ENCODE assay signal across 19 cellular contexts in genomic region chr17:79573196-79573929, GRCh38. TPM values are rescaled to one million over a fixed set of nuclear protein-coding genes. Genes with fewer than 3 reads are reported as not detected.
A peak's percentile ranks its signal among the peaks of the same experiment; 100 is the strongest.
DNase-seq lines count a peak whose midpoint lies in the region; ATAC-seq lines count a peak whose summit lies in the region.
"Had no signal": no experiment of that assay in that cellular context is flagged by ENCODE, and none has a peak within 500 bp of the region (broad histone marks: within the 10 kb centered on the region; RNA-seq: fewer than 3 reads in every experiment).

No MANE protein-coding gene starts in this region.

- no peak overlapping the region for H3K4me3 ChIP-seq in mesendoderm (ENCODE audit: low read length)
- H3K4me3 ChIP-seq: left ventricle myocardium inferior, ovary had no signal

- no peak overlapping the region for H3K4me2 ChIP-seq in mesendoderm (ENCODE audit: low read length)

- no peak overlapping the region for H2BK15ac ChIP-seq in mesendoderm (replicated peaks; ENCODE audit: low read depth)

- no peak overlapping the region for H3K23ac ChIP-seq in mesendoderm (ENCODE audit: low read length)

- no peaks in the 10 kb centered on the region for H3K36me3 Mint-ChIP-seq in stimulated activated effector memory CD8-positive, alpha-beta T cell treated with anti-CD3 and anti-CD28 coated beads, Interleukin-12 subunit alpha, Interleukin-12 subunit beta, amount 100 ng/mL, for 72 hours

- no peak overlapping the region for H3K56ac ChIP-seq in mesendoderm (ENCODE audit: low read length)

- H4K8ac ChIP-seq in mesendoderm (ENCODE audit: low read depth, low read length), result no peak overlapping the region

- H4K5ac ChIP-seq in mesendoderm (ENCODE audit: low read length), result no peak overlapping the region

- H3K9me3 Mint-ChIP-seq in stimulated activated effector memory CD8-positive, alpha-beta T cell treated with anti-CD3 and anti-CD28 coated beads, Interleukin-12 subunit alpha, Interleukin-12 subunit beta, amount 100 ng/mL, for 72 hours, result no peaks in the 10 kb centered on the region
- H3K9me3 Mint-ChIP-seq: activated T-helper 17 cell treated with anti-CD3 and anti-CD28 coated beads, Interleukin-2, amount 50 U/mL, for 72 hours; T-helper 1 cell treated with Interleukin-12 subunit alpha and Interleukin-12 subunit beta and Interleukin-4 antibody, amounts not matched to agents 30 μg/mL and 1 μg/mL, for 36 hours had no signal

- H3K4me1 Mint-ChIP-seq in stimulated activated effector memory CD8-positive, alpha-beta T cell treated with anti-CD3 and anti-CD28 coated beads, Interleukin-12 subunit alpha, Interleukin-12 subunit beta, amount 100 ng/mL, for 72 hours, result no peaks in the 10 kb centered on the region
- H3K4me1 Mint-ChIP-seq: activated T-helper 17 cell treated with anti-CD3 and anti-CD28 coated beads, Interleukin-2, amount 50 U/mL, for 72 hours had no signal

- H3K18ac ChIP-seq in mesendoderm (ENCODE audit: low read length), result no peak overlapping the region

- H3K79me2 ChIP-seq in mesendoderm (ENCODE audit: control insufficient read depth, insufficient read depth, low read length), result no peaks in the 10 kb centered on the region

- H2AK5ac ChIP-seq in mesendoderm (ENCODE audit: low read length), result no peak overlapping the region

- no peak for ATAC-seq in stimulated activated effector memory CD8-positive, alpha-beta T cell treated with anti-CD3 and anti-CD28 coated beads, Interleukin-12 subunit alpha, Interleukin-12 subunit beta, amount 100 ng/mL, for 72 hours
- ATAC-seq: activated T-helper 17 cell treated with anti-CD3 and anti-CD28 coated beads, Interleukin-2, amount 50 U/mL, for 72 hours; HepG2 had no signal

- H3K27ac Mint-ChIP-seq in stimulated activated effector memory CD8-positive, alpha-beta T cell treated with anti-CD3 and anti-CD28 coated beads, Interleukin-12 subunit alpha, Interleukin-12 subunit beta, amount 100 ng/mL, for 72 hours, result no peak overlapping the region
- H3K27ac Mint-ChIP-seq: activated T-helper 17 cell treated with anti-CD3 and anti-CD28 coated beads, Interleukin-2, amount 50 U/mL, for 72 hours; T-helper 1 cell treated with Interleukin-12 subunit alpha and Interleukin-12 subunit beta and Interleukin-4 antibody, amounts not matched to agents 30 μg/mL and 1 μg/mL, for 36 hours had no signal

- no peaks in the 10 kb centered on the region for H3K4me1 ChIP-seq in mesendoderm (ENCODE audit: control insufficient read depth, low read depth, low read length)
- H3K4me1 ChIP-seq: left ventricle myocardium inferior had no signal

- H3K4ac ChIP-seq in mesendoderm (ENCODE audit: low read depth, low read length), result no peak overlapping the region

- no peaks in the 10 kb centered on the region for H3K27me3 ChIP-seq in mesendoderm (ENCODE audit: insufficient read depth, low read length, poor library complexity)
- H3K27me3 ChIP-seq: ovary had no signal

- H2BK120ac ChIP-seq in mesendoderm (ENCODE audit: low read depth, low read length), result no peak overlapping the region

- no peak overlapping the region for H2BK5ac ChIP-seq in mesendoderm (ENCODE audit: low read length)

- H3K4me3 Mint-ChIP-seq in stimulated activated effector memory CD8-positive, alpha-beta T cell treated with anti-CD3 and anti-CD28 coated beads, Interleukin-12 subunit alpha, Interleukin-12 subunit beta, amount 100 ng/mL, for 72 hours, result no peak overlapping the region
- H3K4me3 Mint-ChIP-seq: activated T-helper 17 cell treated with anti-CD3 and anti-CD28 coated beads, Interleukin-2, amount 50 U/mL, for 72 hours; T-helper 1 cell treated with Interleukin-12 subunit alpha and Interleukin-12 subunit beta and Interleukin-4 antibody, amounts not matched to agents 30 μg/mL and 1 μg/mL, for 36 hours had no signal

- H3K27ac ChIP-seq in cingulate gyrus (ENCODE audit: low read depth, low read length) (peak overlapping the region; percentile 56), mesendoderm (ENCODE audit: low read depth, low read length) (no peak overlapping the region)
- H3K27ac ChIP-seq: left ventricle myocardium inferior, ovary had no signal

- peak; percentile 56 for DNase-seq in DMS79 (lab: John Stamatoyannopoulos, UW)
- peak; percentile 59 for DNase-seq in NCI-H187 treated with DMSO at 0.1 percent for 48 hours (lab: John Stamatoyannopoulos, UW)
- DNase-seq in mesendoderm, result peak; percentile 5
- no peak for DNase-seq in UCSD-AML1 (lab: John Stamatoyannopoulos, UW; ENCODE audit: unreplicated experiment)
- no peak for DNase-seq in stimulated activated CD4-positive, alpha-beta T cell treated with anti-CD3 and anti-CD28 coated beads, Interleukin-4, amount 100 ng/mL, for 1 hour
- no peak for DNase-seq in NK-92 treated with Interleukin-12 subunit alpha and Interleukin-12 subunit beta, amount 100 ng/mL, for 24 hours (lab: John Stamatoyannopoulos, UW)
- DNase-seq in stimulated activated effector memory CD8-positive, alpha-beta T cell treated with anti-CD3 and anti-CD28 coated beads, Interleukin-12 subunit alpha, Interleukin-12 subunit beta, amount 100 ng/mL, for 72 hours (ENCODE audit: low spot score in 2 of 2), result no peak
- DNase-seq: activated CD4-positive, CD25-positive, alpha-beta regulatory T cell; foreskin fibroblast; left ventricle myocardium inferior; MM.1S; NCI-H2081 treated with DMSO at 0.1 percent for 48 hours; ovary; stimulated activated CD4-positive, alpha-beta T cell treated with anti-CD3 and anti-CD28 coated beads, Interleukin-2, amount 100 ng/mL, for 48 hours; substantia nigra had no signal

- H3K36me3 ChIP-seq in mesendoderm (ENCODE audit: control insufficient read depth, insufficient read depth, low read length), result no peaks in the 10 kb centered on the region
- H3K36me3 ChIP-seq: left ventricle myocardium inferior, ovary had no signal

- no peaks in the 10 kb centered on the region for H3K79me1 ChIP-seq in mesendoderm (ENCODE audit: low read length)

- no peak overlapping the region for H3K9ac ChIP-seq in mesendoderm (ENCODE audit: low read length)

- WGBS in mesendoderm (ENCODE audit: extremely low coverage, insufficient coverage, low lambda C conversion rate), result no CpG with 5 or more reads among the region's 18 CpGs

RNA-seq across cellular contexts. Expression of gene RBFOX3, which starts 37.5 kb away (rescaled TPM):
- 16.5 TPM for polyA plus RNA-seq in mesendoderm (2013, experiment 1 of 2)
- 13.9 TPM for polyA plus RNA-seq in mesendoderm (2013, experiment 2 of 2)
- polyA plus RNA-seq: HepG2 had no signal

Comparison
In these comparisons a context has a peak if more than half of its experiments do, and no peak if none do; other contexts are left out.
1. DNase-seq: peak in DMS79 (single experiment), NCI-H187 treated with DMSO at 0.1 percent for 48 hours (single experiment) and mesendoderm (single experiment); none in UCSD-AML1 (single experiment), stimulated activated CD4-positive, alpha-beta T cell treated with anti-CD3 and anti-CD28 coated beads, Interleukin-4, amount 100 ng/mL, for 1 hour (single experiment), NK-92 treated with Interleukin-12 subunit alpha and Interleukin-12 subunit beta, amount 100 ng/mL, for 24 hours (single experiment) and stimulated activated effector memory CD8-positive, alpha-beta T cell treated with anti-CD3 and anti-CD28 coated beads, Interleukin-12 subunit alpha, Interleukin-12 subunit beta, amount 100 ng/mL, for 72 hours (0 of 2).